8 cellular contexts compared by ENCODE assay signal in the genomic region with DNA sequence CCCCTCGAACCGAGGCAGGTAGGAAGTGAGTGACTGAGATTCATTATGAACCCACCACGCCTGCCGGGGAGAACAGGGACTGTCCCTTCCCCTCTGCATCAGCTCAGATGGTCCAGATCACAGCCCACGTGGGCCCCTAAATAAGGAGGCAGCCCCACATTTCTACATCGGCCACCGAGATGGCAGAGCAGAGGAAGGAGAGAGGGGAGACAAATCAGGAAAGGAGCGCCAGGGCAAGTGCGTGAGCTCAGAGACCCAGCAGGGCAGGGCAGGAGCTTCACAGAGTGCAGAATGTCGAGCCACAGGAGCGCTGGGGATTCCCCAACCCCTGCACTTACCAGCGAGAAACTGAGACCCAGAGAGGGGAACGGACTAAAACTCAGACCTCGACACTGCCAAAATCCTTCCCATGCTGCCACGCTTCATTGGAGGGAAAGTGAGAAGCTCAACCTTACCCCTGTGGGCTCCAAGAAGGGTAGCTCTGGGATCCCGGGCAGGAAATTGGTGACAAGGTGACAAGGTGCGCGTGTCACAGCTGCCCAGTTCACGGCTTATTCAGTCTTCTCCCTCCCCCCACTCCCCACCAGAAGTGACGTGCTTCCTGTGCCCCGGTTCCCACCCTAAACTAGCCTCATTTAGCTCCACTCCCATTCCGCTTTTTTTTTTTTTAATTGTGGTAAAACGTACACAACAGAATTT. TPM values are rescaled to one million over a fixed set of nuclear protein-coding genes. Genes with fewer than 3 reads are reported as not detected.
A peak's percentile ranks its signal among the peaks of the same experiment; 100 is the strongest.
DNase-seq lines count a peak whose midpoint lies in the region; ATAC-seq and TF ChIP-seq lines count a peak whose summit lies in the region.

A gene (minus strand): TSS at position 566 of the 699 bp plus-strand sequence. CDS start 13,942 bp downstream, outside the sequence.

- peak; percentile 59 for ATAC-seq in GM21723 (IDR thresholded peaks at IDR 0.05; ENCODE audit: unreplicated experiment)

- DNase-seq in ELR (ENCODE audit: low read depth) = peak; percentile 33
- DNase-seq in MV-4-11 (lab: John Stamatoyannopoulos, UW) = peak; percentile 65
- peak; percentile 87 for DNase-seq in activated CD8-positive, alpha-beta memory T cell treated with anti-CD3 and anti-CD28 coated beads, Interleukin-2, amount 50 U/mL, for 4 hours
- DNase-seq in foreskin fibroblast = no peak
- DNase-seq in sigmoid colon = peak; percentile 79
- no peak for DNase-seq in dedifferentiated amniotic fluid mesenchymal stem cell (ENCODE audit: extremely low spot score)
- DNase-seq in ecto neural progenitor cell (ENCODE audit: low spot score) = no peak

- WGBS in sigmoid colon, 2 donors = 7 to 10% methylated on average over 23 of the region's 23 CpGs

- no peak for TF ChIP-seq EP300 in sigmoid colon (IDR thresholded peaks at IDR 0.05)

- H3K4me1 ChIP-seq in sigmoid colon = peaks cover 0 to under 1% (median 0%) of the 10 kb centered on the region in 4 donors

- H3K36me3 ChIP-seq in sigmoid colon = no peaks in the 10 kb centered on the region

- TF ChIP-seq CTCF in foreskin fibroblast (IDR thresholded peaks at IDR 0.05; ENCODE audit: low read depth, low read length) (no peak), sigmoid colon (IDR thresholded peaks at IDR 0.05) (no peak)

- peak within 1 kb of the TSS; percentile 23 to 25 for H3K4me3 ChIP-seq in foreskin fibroblast (ENCODE audit: low read depth in 1 of 2, low read length in 2 of 2)
- peak within 1 kb of the TSS; percentile 8 to 46 (median 36) for H3K4me3 ChIP-seq in sigmoid colon

- H3K27me3 ChIP-seq in sigmoid colon = no peaks in the 10 kb centered on the region

- H3K9me3 ChIP-seq in sigmoid colon = no peaks in the 10 kb centered on the region

- intact Hi-C loops in sigmoid colon (cut with DNase I) = no loop called here

- peak in 1 of 2 donors; percentile 7 for TF ChIP-seq POLR2A in sigmoid colon (IDR thresholded peaks at IDR 0.05)

- H3K27ac ChIP-seq in sigmoid colon = peak within 1 kb of the TSS; percentile 49 to 68 (median 62)

RNA-seq across cellular contexts. Expression of the gene that starts here (rescaled TPM):
- 10 to 100 TPM; 27.4 to 59.5 (median 29.9) TPM for total RNA-seq in sigmoid colon
- polyA plus RNA-seq in sigmoid colon = 10 to 100 TPM in 1 of 3 donors, 1 to 10 TPM in 2; 6.0 to 31.7 (median 7.4) TPM

Comparison
In these comparisons a context has a peak if more than half of its experiments do, and no peak if none do; other contexts are left out.
1. DNase-seq: peak in ELR (single experiment), MV-4-11 (single experiment), activated CD8-positive, alpha-beta memory T cell treated with anti-CD3 and anti-CD28 coated beads, Interleukin-2, amount 50 U/mL, for 4 hours (single experiment) and sigmoid colon (single experiment); none in foreskin fibroblast (0 of 2), dedifferentiated amniotic fluid mesenchymal stem cell (single experiment) and ecto neural progenitor cell (single experiment).